9 cellular contexts compared by ENCODE assay signal in the genomic region with DNA sequence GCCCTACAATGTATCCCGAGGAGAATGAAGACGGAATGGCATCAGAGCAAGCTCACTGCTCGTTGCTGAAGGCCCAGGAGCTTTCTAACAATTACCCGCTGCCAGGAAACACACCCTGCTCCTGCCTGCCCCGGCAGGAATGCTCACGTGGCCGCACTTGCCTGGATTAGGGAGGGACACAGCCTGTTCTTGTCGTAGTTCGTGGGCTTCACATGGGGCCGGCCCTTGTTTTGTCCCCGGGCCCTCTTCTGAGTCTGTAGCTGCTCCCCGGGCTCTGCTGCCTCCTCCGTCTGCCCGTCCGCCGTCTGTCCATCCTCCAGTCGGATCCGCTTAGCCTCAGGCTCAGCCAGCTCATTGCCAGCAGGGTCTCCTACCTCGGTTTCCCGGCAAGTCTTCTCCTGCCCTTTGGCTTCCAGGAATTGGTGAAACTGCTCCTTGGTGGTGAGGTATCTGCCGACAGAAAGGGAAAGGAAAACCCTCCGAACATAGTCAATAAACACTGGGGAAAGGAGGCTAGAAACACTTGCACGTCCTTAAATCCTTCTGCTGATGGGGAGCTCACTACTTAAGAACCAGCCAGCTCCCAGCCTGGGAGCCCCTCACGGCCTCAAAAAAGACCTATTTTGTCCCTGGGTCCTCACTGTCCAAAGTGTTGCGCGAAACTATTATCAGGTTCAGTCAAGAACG. TPM values are rescaled to one million over a fixed set of nuclear protein-coding genes. Genes with fewer than 3 reads are reported as not detected.
DNase-seq lines count a peak whose midpoint lies in the region; ATAC-seq and TF ChIP-seq lines count a peak whose summit lies in the region.
"Had no signal": no experiment of that assay in that cellular context is flagged by ENCODE, and none has a peak within 500 bp of the region (broad histone marks: within the 10 kb centered on the region; RNA-seq: fewer than 3 reads in every experiment).

No MANE protein-coding gene starts in this region.

- H3K4me3 Mint-ChIP-seq in CD8-positive, alpha-beta memory T cell: peak overlapping the region; percentile 94 to 100 (median 99)

- H3K27ac ChIP-seq in CD8-positive, alpha-beta memory T cell (ENCODE audit: low read depth, low read length): peak overlapping the region; percentile 99
- peak overlapping the region; percentile 94 to 98 (median 96) for H3K27ac ChIP-seq in Peyer's patch
- peak overlapping the region; percentile 84 to 100 for H3K27ac ChIP-seq in esophagus (ENCODE audit: low read depth in 2 of 2, low read length in 1 of 2)
- H3K27ac ChIP-seq in ovary: peak overlapping the region; percentile 87 to 96

- TF ChIP-seq EP300 in ovary (IDR thresholded peaks at IDR 0.05): no peak

- H3K36me3 Mint-ChIP-seq in CD8-positive, alpha-beta memory T cell: peaks cover 6 to 46% (median 12%) of the 10 kb centered on the region in 3 donors

- no peak for TF ChIP-seq CTCF in Peyer's patch (IDR thresholded peaks at IDR 0.05)
- TF ChIP-seq CTCF in ovary (IDR thresholded peaks at IDR 0.05): no peak

- H3K9me3 ChIP-seq in CD8-positive, alpha-beta memory T cell (ENCODE audit: low read length): no peaks in the 10 kb centered on the region
- H3K9me3 ChIP-seq in Peyer's patch: no peaks in the 10 kb centered on the region
- no peaks in the 10 kb centered on the region for H3K9me3 ChIP-seq in esophagus (ENCODE audit: control insufficient read depth in 2 of 2, insufficient read depth in 1 of 2, low read depth in 1 of 2, low read length in 1 of 2)
- no peaks in the 10 kb centered on the region for H3K9me3 ChIP-seq in ovary

- intact Hi-C loops in ovary (cut with DNase I): loop anchor here in 1 of 4 donors (10.0 kb wide), 1 partner anchor 235 kb away; no protein-coding TSS in a partner anchor

- H3K4me1 Mint-ChIP-seq in CD8-positive, alpha-beta memory T cell: peaks cover 16 to 18% (median 17%) of the 10 kb centered on the region in 3 donors

- peak overlapping the region; percentile 95 to 100 (median 100) for H3K27ac Mint-ChIP-seq in CD8-positive, alpha-beta memory T cell

- H3K4me1 ChIP-seq in CD8-positive, alpha-beta memory T cell (ENCODE audit: insufficient read depth, low read length): peaks cover 14% of the 10 kb centered on the region
- H3K4me1 ChIP-seq in Peyer's patch (peaks cover 0 to 7% (median 3%) of the 10 kb centered on the region in 4 donors), esophagus (ENCODE audit: control insufficient read depth in 2 of 2, insufficient read depth in 2 of 2, low read length in 1 of 2) (peaks cover 0 to 9% of the 10 kb centered on the region in 2 donors), ovary (ENCODE audit: insufficient read depth) (no peaks in the 10 kb centered on the region)

- peaks cover 0 to 3% of the 10 kb centered on the region in 2 donors for H3K27me3 Mint-ChIP-seq in CD8-positive, alpha-beta memory T cell

- CTCF ChIA-PET in CD8-positive, alpha-beta memory T cell (lab: Charles Lee): interaction anchor here (1.1 to 6.7 kb wide), 2 partner anchors 13 to 100 kb away, joined by 3 to 44 read pairs; partner anchors contain the start of gene RPL36

- no peak for TF ChIP-seq POLR2A in Peyer's patch (IDR thresholded peaks at IDR 0.05)
- TF ChIP-seq POLR2A in ovary (IDR thresholded peaks at IDR 0.05): no peak

- peaks cover 26% of the 10 kb centered on the region for H3K36me3 ChIP-seq in CD8-positive, alpha-beta memory T cell (ENCODE audit: insufficient read depth, low read length)
- peaks cover 0 to 49% (median 0%) of the 10 kb centered on the region in 3 donors for H3K36me3 ChIP-seq in Peyer's patch
- H3K36me3 ChIP-seq in esophagus (ENCODE audit: control insufficient read depth in 2 of 2, insufficient read depth in 2 of 2, low read length in 1 of 2): peaks cover 15 to 38% of the 10 kb centered on the region in 2 donors
- peaks cover 2% of the 10 kb centered on the region for H3K36me3 ChIP-seq in ovary

- H3K4me3 ChIP-seq in CD8-positive, alpha-beta memory T cell (ENCODE audit: low read length): peak overlapping the region; percentile 95
- H3K4me3 ChIP-seq in Peyer's patch: peak overlapping the region; percentile 69 to 89 (median 84)
- H3K4me3 ChIP-seq in esophagus (ENCODE audit: low read depth in 1 of 2, low read length in 2 of 2): peak overlapping the region; percentile 78 to 80
- H3K4me3 ChIP-seq in ovary: peak overlapping the region; percentile 91

- POLR2A ChIA-PET in CD8-positive, alpha-beta memory T cell (lab: Charles Lee): interaction anchor here (1.5 to 1.9 kb wide), 2 partner anchors 114 to 167 kb away, joined by 3 to 10 read pairs; partner anchors contain the start of genes NDUFA11, SAFB, SAFB2 and VMAC

- ATAC-seq in GM19351 (IDR thresholded peaks at IDR 0.05; ENCODE audit: unreplicated experiment): no peak
- ATAC-seq in left lobe of liver: no peak

- 48 to 58% methylated on average over 27 of the region's 27 CpGs for WGBS in esophagus, 2 donors
- WGBS in ovary, 3 donors: 66 to 73% (median 69%) methylated on average over 27 of the region's 27 CpGs

- no peak for DNase-seq in CD8-positive, alpha-beta memory T cell
- DNase-seq in Peyer's patch (no peak), ovary (peak in 3 of 5 donors; percentile 52 to 58 (median 54)), RKO (ENCODE audit: low spot score) (no peak), left lobe of liver (ENCODE audit: low spot score) (no peak), putamen (ENCODE audit: low spot score) (no peak)

- peaks cover 0 to 3% (median 0%) of the 10 kb centered on the region in 5 donors for H3K9me3 Mint-ChIP-seq in CD8-positive, alpha-beta memory T cell

- no peaks in the 10 kb centered on the region for H3K27me3 ChIP-seq in CD8-positive, alpha-beta memory T cell (ENCODE audit: insufficient read depth, low read length, poor library complexity, severe bottlenecking)
- no peaks in the 10 kb centered on the region for H3K27me3 ChIP-seq in Peyer's patch
- no peaks in the 10 kb centered on the region for H3K27me3 ChIP-seq in esophagus (ENCODE audit: control insufficient read depth in 1 of 2, insufficient read depth in 2 of 2, low read length in 2 of 2)
- no peaks in the 10 kb centered on the region for H3K27me3 ChIP-seq in ovary

RNA-seq across cellular contexts. Expression of gene DUS3L, which starts 0.9 kb away (rescaled TPM):
- 10 to 100 TPM; 90.9 to 93.6 TPM for total RNA-seq in CD8-positive, alpha-beta memory T cell
- 33.2 TPM for polyA plus RNA-seq in CD8-positive, alpha-beta memory T cell
- 10 to 100 TPM; 31.5 to 91.6 (median 71.2) TPM for total RNA-seq in Peyer's patch
- polyA plus RNA-seq in esophagus: 10 to 100 TPM; 32.3 to 53.9 TPM
- total RNA-seq in ovary: 10 to 100 TPM; 29.3 to 50.1 (median 39.9) TPM
- 10 to 100 TPM in 1 of 2 donors, 1 to 10 TPM in 1; 1.2 to 39.7 TPM for polyA plus RNA-seq in ovary
- total RNA-seq in left lobe of liver: 18.8 TPM

RNA-seq across cellular contexts. Expression of gene PRR22, which starts 5.5 kb away (rescaled TPM):
- 1 to 10 TPM; 8.2 to 8.6 TPM for total RNA-seq in CD8-positive, alpha-beta memory T cell
- 0.15 TPM for polyA plus RNA-seq in CD8-positive, alpha-beta memory T cell
- total RNA-seq in Peyer's patch (10 to 100 TPM in 1 of 4 donors, 1 to 10 TPM in 3; 6.5 to 21.3 (median 9.0) TPM), ovary (1 to 10 TPM in 5 of 7 donors, under 1 TPM in 2; 0.24 to 3.8 (median 2.3) TPM), left lobe of liver (3.0 TPM)
- polyA plus RNA-seq in esophagus (1 to 10 TPM; 3.3 to 8.0 TPM), ovary (1 to 10 TPM in 1 of 2 donors, not detected in 1; 1.6 TPM)

RNA-seq across cellular contexts. Expression of gene NRTN, which starts 14.8 kb away (rescaled TPM):
- under 1 TPM in 1 of 2 experiments, not detected in 1; 0.26 TPM for total RNA-seq in CD8-positive, alpha-beta memory T cell
- 0.26 TPM for polyA plus RNA-seq in CD8-positive, alpha-beta memory T cell
- total RNA-seq in Peyer's patch: 1 to 10 TPM in 2 of 4 donors, under 1 TPM in 1, not detected in 1; 0.88 to 4.8 (median 3.5) TPM
- 1 to 10 TPM; 2.2 to 2.8 TPM for polyA plus RNA-seq in esophagus
- total RNA-seq in ovary: 1 to 10 TPM in 2 of 7 donors, under 1 TPM in 2, not detected in 3; 0.38 to 2.8 (median 1.3) TPM
- polyA plus RNA-seq in ovary: under 1 TPM in 1 of 2 donors, not detected in 1; 0.11 TPM
- 16.7 TPM for total RNA-seq in left lobe of liver

RNA-seq across cellular contexts. Expression of gene FUT6, which starts 49.5 kb away (rescaled TPM):
- not detected for total RNA-seq in CD8-positive, alpha-beta memory T cell
- polyA plus RNA-seq in CD8-positive, alpha-beta memory T cell: not detected
- 100 to 1,000 TPM in 3 of 4 donors, 10 to 100 TPM in 1; 90.8 to 329 (median 210) TPM for total RNA-seq in Peyer's patch
- 10 to 100 TPM; 77.6 to 96.5 TPM for polyA plus RNA-seq in esophagus
- 1 to 10 TPM in 1 of 7 donors, under 1 TPM in 3, not detected in 3; 0.11 to 2.6 (median 0.38) TPM for total RNA-seq in ovary
- polyA plus RNA-seq in ovary: not detected
- total RNA-seq in left lobe of liver: 3.0 TPM
- total RNA-seq: mesenteric fat pad had no signal

Comparison
In these comparisons a context has a peak if more than half of its experiments do, and no peak if none do; other contexts are left out.
1. DNase-seq: peak in ovary (3 of 5); none in CD8-positive, alpha-beta memory T cell (0 of 5), Peyer's patch (0 of 3), RKO (single experiment), left lobe of liver (single experiment) and putamen (single experiment).
2. Peak in every context shown above with its lines, with median percentiles within 50 percentile points of each other: H3K27ac ChIP-seq and H3K4me3 ChIP-seq.